In the genomic region with DNA sequence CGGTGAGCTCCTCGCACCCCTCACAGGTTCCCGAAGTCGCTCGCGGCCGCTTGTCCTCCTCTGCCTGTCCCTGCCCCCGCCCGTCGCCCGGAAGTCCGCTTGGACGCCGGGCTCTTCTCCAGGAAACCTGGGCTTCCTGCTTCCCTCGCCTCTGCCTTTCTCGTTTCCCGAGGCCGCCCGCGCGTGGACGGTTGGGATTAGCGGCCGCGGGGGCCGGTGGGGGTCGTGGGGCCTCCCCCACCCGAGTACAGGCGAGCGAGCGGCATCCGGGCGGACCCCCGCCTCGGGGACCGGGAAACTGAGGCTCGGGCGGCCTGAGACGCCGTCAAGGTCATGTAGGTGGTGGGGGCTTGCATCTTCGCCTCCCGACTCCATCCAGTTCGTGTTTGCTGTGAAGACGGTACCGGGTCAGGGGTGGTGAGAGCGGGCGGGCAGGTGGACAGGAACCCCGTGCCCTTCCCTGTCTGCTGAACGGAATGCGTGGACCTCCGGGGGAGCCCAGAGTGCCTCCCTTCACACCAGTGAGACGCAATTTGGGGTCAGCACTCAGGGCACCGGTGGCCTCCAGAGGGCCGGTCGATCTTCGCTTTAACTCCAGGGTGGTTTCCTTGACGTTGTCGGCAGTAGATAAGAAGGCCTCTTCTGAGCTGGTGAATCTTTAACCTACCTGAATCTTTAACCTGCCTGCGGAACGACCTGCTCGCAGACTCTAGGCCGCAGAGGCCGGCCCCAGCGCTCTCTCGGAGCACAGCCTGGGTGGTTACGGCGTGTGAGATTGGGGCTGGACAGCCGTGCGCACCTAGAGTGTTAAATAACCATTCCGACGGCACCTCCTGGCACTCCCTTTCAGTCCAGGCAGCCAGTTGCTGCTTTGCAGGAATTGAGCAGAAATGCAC, we compare ENCODE assay signal across 1 cellular context.
TF ChIP-seq lines count a peak whose summit lies in the region.

No MANE protein-coding gene starts in this region.

TF ChIP-seq in K562, 482 proteins besides CTCF, POLR2A, EP300 and RAD21 (continued from another document and continues in another):
- TF ChIP-seq RBM39 (optimal IDR thresholded peaks at IDR 0.05; ENCODE audit: low read depth, low read length) (no peak), E2F3 (CRISPR knock-in tag; IDR thresholded peaks at IDR 0.05) (no peak), ZEB2 (IDR thresholded peaks at IDR 0.05) (no peak), MAFG (tag; conservative IDR thresholded peaks at IDR 0.05) (no peak), EHMT2 (IDR thresholded peaks at IDR 0.05) (no peak), TBL1XR1 (IDR thresholded peaks at IDR 0.05; ENCODE audit: low read length in 2 of 2) (no peak), HNRNPUL1 (IDR thresholded peaks at IDR 0.05; ENCODE audit: low read length) (no peak), HDGF (IDR thresholded peaks at IDR 0.05) (0 out of 2 replicates have a peak, but pooled peaks have one; percentile 49), PURB (CRISPR knock-in tag; IDR thresholded peaks at IDR 0.05; ENCODE audit: low read depth) (no peak), SRF (CRISPR knock-in tag; IDR thresholded peaks at IDR 0.05) (no peak), CHD4 (IDR thresholded peaks at IDR 0.05; ENCODE audit: insufficient read depth, insufficient replicate concordance, low read depth, low read length, poor library complexity, severe bottlenecking) (no peak), GATAD2A (IDR thresholded peaks at IDR 0.05) (no peak), CBX8 (IDR thresholded peaks at IDR 0.05; ENCODE audit: borderline replicate concordance, extremely low read depth, low read depth, low read length, poor library complexity, severe bottlenecking) (no peak), ZNF197 (CRISPR knock-in tag; IDR thresholded peaks at IDR 0.05; ENCODE audit: low read depth) (no peak), SOX6 (IDR thresholded peaks at IDR 0.05) (no peak), TAF9B (IDR thresholded peaks at IDR 0.05; ENCODE audit: partially characterized antibody) (no peak), JUN (IDR thresholded peaks at IDR 0.05; ENCODE audit: borderline replicate concordance, low read depth, low read length) (no peak), JUN (CRISPR knock-in tag; IDR thresholded peaks at IDR 0.05; ENCODE audit: borderline replicate concordance) (no peak; the same call in 1 of the 2 replicates), EZH2 (IDR thresholded peaks at IDR 0.05; ENCODE audit: borderline replicate concordance, low read depth, low read length) (no peak), POLR2AphosphoS5 (IDR thresholded peaks at IDR 0.05; ENCODE audit: control insufficient read depth, insufficient read depth, low read depth, low read length) (no peak), FOXK1 (CRISPR knock-in tag; IDR thresholded peaks at IDR 0.05; ENCODE audit: borderline replicate concordance) (peak; percentile 64; the same call in 1 of the 2 replicates), HNRNPK (IDR thresholded peaks at IDR 0.05; ENCODE audit: low read depth, low read length, poor library complexity, severe bottlenecking) (no peak), SMAD4 (CRISPR knock-in tag; conservative IDR thresholded peaks at IDR 0.05) (no peak), GTF2F1 (IDR thresholded peaks at IDR 0.05; ENCODE audit: low read depth, low read length) (no peak), YY1 (IDR thresholded peaks at IDR 0.05; ENCODE audit: borderline replicate concordance in 1 of 3, control insufficient read depth in 1 of 3, extremely low read depth in 1 of 3, insufficient read depth in 3 of 3, insufficient read length in 1 of 3, insufficient replicate concordance in 2 of 3, low read depth in 1 of 3, low read length in 2 of 3) (no peak), HMGN3 (IDR thresholded peaks at IDR 0.05; ENCODE audit: borderline replicate concordance, extremely low read depth, insufficient read length, low read depth, low read length) (peak; percentile 25), ESRRB (CRISPR knock-in tag; IDR thresholded peaks at IDR 0.05; ENCODE audit: borderline replicate concordance) (no peak), PHF8 (IDR thresholded peaks at IDR 0.05; ENCODE audit: borderline replicate concordance, low read length) (no peak)
- TF ChIP-seq, protein P1, sequence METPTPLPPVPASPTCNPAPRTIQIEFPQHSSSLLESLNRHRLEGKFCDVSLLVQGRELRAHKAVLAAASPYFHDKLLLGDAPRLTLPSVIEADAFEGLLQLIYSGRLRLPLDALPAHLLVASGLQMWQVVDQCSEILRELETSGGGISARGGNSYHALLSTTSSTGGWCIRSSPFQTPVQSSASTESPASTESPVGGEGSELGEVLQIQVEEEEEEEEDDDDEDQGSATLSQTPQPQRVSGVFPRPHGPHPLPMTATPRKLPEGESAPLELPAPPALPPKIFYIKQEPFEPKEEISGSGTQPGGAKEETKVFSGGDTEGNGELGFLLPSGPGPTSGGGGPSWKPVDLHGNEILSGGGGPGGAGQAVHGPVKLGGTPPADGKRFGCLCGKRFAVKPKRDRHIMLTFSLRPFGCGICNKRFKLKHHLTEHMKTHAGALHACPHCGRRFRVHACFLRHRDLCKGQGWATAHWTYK (CRISPR knock-in tag; IDR thresholded peaks at IDR 0.05) = no peak
- TF ChIP-seq, protein P2, sequence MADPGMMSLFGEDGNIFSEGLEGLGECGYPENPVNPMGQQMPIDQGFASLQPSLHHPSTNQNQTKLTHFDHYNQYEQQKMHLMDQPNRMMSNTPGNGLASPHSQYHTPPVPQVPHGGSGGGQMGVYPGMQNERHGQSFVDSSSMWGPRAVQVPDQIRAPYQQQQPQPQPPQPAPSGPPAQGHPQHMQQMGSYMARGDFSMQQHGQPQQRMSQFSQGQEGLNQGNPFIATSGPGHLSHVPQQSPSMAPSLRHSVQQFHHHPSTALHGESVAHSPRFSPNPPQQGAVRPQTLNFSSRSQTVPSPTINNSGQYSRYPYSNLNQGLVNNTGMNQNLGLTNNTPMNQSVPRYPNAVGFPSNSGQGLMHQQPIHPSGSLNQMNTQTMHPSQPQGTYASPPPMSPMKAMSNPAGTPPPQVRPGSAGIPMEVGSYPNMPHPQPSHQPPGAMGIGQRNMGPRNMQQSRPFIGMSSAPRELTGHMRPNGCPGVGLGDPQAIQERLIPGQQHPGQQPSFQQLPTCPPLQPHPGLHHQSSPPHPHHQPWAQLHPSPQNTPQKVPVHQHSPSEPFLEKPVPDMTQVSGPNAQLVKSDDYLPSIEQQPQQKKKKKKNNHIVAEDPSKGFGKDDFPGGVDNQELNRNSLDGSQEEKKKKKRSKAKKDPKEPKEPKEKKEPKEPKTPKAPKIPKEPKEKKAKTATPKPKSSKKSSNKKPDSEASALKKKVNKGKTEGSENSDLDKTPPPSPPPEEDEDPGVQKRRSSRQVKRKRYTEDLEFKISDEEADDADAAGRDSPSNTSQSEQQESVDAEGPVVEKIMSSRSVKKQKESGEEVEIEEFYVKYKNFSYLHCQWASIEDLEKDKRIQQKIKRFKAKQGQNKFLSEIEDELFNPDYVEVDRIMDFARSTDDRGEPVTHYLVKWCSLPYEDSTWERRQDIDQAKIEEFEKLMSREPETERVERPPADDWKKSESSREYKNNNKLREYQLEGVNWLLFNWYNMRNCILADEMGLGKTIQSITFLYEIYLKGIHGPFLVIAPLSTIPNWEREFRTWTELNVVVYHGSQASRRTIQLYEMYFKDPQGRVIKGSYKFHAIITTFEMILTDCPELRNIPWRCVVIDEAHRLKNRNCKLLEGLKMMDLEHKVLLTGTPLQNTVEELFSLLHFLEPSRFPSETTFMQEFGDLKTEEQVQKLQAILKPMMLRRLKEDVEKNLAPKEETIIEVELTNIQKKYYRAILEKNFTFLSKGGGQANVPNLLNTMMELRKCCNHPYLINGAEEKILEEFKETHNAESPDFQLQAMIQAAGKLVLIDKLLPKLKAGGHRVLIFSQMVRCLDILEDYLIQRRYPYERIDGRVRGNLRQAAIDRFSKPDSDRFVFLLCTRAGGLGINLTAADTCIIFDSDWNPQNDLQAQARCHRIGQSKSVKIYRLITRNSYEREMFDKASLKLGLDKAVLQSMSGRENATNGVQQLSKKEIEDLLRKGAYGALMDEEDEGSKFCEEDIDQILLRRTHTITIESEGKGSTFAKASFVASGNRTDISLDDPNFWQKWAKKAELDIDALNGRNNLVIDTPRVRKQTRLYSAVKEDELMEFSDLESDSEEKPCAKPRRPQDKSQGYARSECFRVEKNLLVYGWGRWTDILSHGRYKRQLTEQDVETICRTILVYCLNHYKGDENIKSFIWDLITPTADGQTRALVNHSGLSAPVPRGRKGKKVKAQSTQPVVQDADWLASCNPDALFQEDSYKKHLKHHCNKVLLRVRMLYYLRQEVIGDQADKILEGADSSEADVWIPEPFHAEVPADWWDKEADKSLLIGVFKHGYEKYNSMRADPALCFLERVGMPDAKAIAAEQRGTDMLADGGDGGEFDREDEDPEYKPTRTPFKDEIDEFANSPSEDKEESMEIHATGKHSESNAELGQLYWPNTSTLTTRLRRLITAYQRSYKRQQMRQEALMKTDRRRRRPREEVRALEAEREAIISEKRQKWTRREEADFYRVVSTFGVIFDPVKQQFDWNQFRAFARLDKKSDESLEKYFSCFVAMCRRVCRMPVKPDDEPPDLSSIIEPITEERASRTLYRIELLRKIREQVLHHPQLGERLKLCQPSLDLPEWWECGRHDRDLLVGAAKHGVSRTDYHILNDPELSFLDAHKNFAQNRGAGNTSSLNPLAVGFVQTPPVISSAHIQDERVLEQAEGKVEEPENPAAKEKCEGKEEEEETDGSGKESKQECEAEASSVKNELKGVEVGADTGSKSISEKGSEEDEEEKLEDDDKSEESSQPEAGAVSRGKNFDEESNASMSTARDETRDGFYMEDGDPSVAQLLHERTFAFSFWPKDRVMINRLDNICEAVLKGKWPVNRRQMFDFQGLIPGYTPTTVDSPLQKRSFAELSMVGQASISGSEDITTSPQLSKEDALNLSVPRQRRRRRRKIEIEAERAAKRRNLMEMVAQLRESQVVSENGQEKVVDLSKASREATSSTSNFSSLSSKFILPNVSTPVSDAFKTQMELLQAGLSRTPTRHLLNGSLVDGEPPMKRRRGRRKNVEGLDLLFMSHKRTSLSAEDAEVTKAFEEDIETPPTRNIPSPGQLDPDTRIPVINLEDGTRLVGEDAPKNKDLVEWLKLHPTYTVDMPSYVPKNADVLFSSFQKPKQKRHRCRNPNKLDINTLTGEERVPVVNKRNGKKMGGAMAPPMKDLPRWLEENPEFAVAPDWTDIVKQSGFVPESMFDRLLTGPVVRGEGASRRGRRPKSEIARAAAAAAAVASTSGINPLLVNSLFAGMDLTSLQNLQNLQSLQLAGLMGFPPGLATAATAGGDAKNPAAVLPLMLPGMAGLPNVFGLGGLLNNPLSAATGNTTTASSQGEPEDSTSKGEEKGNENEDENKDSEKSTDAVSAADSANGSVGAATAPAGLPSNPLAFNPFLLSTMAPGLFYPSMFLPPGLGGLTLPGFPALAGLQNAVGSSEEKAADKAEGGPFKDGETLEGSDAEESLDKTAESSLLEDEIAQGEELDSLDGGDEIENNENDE (IDR thresholded peaks at IDR 0.05; ENCODE audit: low read depth, low read length) = no peak
- TF ChIP-seq, protein P3, sequence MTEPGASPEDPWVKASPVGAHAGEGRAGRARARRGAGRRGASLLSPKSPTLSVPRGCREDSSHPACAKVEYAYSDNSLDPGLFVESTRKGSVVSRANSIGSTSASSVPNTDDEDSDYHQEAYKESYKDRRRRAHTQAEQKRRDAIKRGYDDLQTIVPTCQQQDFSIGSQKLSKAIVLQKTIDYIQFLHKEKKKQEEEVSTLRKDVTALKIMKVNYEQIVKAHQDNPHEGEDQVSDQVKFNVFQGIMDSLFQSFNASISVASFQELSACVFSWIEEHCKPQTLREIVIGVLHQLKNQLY (CRISPR knock-in tag; conservative IDR thresholded peaks at IDR 0.05) = peak; percentile 21 to 49; a peak in 1 of 4 replicates
- TF ChIP-seq, protein P4, sequence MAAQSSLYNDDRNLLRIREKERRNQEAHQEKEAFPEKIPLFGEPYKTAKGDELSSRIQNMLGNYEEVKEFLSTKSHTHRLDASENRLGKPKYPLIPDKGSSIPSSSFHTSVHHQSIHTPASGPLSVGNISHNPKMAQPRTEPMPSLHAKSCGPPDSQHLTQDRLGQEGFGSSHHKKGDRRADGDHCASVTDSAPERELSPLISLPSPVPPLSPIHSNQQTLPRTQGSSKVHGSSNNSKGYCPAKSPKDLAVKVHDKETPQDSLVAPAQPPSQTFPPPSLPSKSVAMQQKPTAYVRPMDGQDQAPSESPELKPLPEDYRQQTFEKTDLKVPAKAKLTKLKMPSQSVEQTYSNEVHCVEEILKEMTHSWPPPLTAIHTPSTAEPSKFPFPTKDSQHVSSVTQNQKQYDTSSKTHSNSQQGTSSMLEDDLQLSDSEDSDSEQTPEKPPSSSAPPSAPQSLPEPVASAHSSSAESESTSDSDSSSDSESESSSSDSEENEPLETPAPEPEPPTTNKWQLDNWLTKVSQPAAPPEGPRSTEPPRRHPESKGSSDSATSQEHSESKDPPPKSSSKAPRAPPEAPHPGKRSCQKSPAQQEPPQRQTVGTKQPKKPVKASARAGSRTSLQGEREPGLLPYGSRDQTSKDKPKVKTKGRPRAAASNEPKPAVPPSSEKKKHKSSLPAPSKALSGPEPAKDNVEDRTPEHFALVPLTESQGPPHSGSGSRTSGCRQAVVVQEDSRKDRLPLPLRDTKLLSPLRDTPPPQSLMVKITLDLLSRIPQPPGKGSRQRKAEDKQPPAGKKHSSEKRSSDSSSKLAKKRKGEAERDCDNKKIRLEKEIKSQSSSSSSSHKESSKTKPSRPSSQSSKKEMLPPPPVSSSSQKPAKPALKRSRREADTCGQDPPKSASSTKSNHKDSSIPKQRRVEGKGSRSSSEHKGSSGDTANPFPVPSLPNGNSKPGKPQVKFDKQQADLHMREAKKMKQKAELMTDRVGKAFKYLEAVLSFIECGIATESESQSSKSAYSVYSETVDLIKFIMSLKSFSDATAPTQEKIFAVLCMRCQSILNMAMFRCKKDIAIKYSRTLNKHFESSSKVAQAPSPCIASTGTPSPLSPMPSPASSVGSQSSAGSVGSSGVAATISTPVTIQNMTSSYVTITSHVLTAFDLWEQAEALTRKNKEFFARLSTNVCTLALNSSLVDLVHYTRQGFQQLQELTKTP (IDR thresholded peaks at IDR 0.05; ENCODE audit: low read depth in 1 of 2, partially characterized antibody in 2 of 2) = no peak
- TF ChIP-seq, protein P5, sequence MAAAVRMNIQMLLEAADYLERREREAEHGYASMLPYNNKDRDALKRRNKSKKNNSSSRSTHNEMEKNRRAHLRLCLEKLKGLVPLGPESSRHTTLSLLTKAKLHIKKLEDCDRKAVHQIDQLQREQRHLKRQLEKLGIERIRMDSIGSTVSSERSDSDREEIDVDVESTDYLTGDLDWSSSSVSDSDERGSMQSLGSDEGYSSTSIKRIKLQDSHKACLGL (CRISPR knock-in tag; IDR thresholded peaks at IDR 0.05; ENCODE audit: borderline replicate concordance, poor library complexity, severe bottlenecking) = no peak
- TF ChIP-seq, protein P6, sequence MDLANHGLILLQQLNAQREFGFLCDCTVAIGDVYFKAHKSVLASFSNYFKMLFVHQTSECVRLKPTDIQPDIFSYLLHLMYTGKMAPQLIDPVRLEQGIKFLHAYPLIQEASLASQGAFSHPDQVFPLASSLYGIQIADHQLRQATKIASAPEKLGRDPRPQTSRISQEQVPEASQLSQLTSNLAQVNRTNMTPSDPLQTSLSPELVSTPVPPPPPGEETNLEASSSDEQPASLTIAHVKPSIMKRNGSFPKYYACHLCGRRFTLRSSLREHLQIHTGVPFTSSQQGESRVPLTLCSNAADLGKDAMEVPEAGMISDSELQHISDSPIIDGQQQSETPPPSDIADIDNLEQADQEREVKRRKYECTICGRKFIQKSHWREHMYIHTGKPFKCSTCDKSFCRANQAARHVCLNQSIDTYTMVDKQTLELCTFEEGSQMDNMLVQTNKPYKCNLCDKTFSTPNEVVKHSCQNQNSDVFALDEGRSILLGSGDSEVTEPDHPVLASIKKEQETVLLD (IDR thresholded peaks at IDR 0.05) = no peak
